ENCODE assay signal across 1 cellular context in genomic region chr7:4738711-4739527, GRCh38.
TF ChIP-seq lines count a peak whose summit lies in the region.

No MANE protein-coding gene starts in this region.

TF ChIP-seq in K562, 482 proteins besides CTCF, POLR2A, EP300 and RAD21 (continued from another document and continues in another):
- TF ChIP-seq SRSF7 (optimal IDR thresholded peaks at IDR 0.05; ENCODE audit: low read depth, low read length) (no peak), ESRRB (CRISPR knock-in tag; IDR thresholded peaks at IDR 0.05; ENCODE audit: borderline replicate concordance) (no peak), PRMT5 (CRISPR knock-in tag; IDR thresholded peaks at IDR 0.05) (no peak), ZNF561 (CRISPR knock-in tag; conservative IDR thresholded peaks at IDR 0.05) (no peak), ILK (tag; IDR thresholded peaks at IDR 0.05; ENCODE audit: borderline replicate concordance, low read depth) (no peak), RB1 (IDR thresholded peaks at IDR 0.05; ENCODE audit: low read depth) (peak; percentile 23; the same call in 1 of the 2 replicates), ZC3H8 (IDR thresholded peaks at IDR 0.05) (no peak), LCOR (CRISPR knock-in tag; IDR thresholded peaks at IDR 0.05) (no peak), ZBTB26 (CRISPR knock-in tag; IDR thresholded peaks at IDR 0.05) (no peak), SNIP1 (IDR thresholded peaks at IDR 0.05; ENCODE audit: low read depth) (no peak), TRIM25 (IDR thresholded peaks at IDR 0.05; ENCODE audit: borderline replicate concordance) (0 out of 2 replicates have a peak, but pooled peaks have one; percentile 13), DACH1 (IDR thresholded peaks at IDR 0.05; ENCODE audit: partially characterized antibody) (no peak), KDM4B (IDR thresholded peaks at IDR 0.05; ENCODE audit: borderline replicate concordance in 2 of 2, low read depth in 1 of 2) (no peak), ZNF282 (CRISPR knock-in tag; IDR thresholded peaks at IDR 0.05) (no peak), ZNF785 (CRISPR knock-in tag; IDR thresholded peaks at IDR 0.05) (no peak), ZNF75A (CRISPR knock-in tag; IDR thresholded peaks at IDR 0.05) (no peak), SIX5 (IDR thresholded peaks at IDR 0.05; ENCODE audit: borderline replicate concordance in 1 of 2, insufficient read depth in 1 of 2, low read depth in 1 of 2, low read length in 2 of 2) (no peak), BCLAF1 (IDR thresholded peaks at IDR 0.05; ENCODE audit: borderline replicate concordance in 1 of 2, control insufficient read depth in 1 of 2, low read depth in 2 of 2, low read length in 1 of 2) (no peak), SMARCB1 (IDR thresholded peaks at IDR 0.05; ENCODE audit: insufficient read length, low read depth) (no peak), ZKSCAN8 (CRISPR knock-in tag; IDR thresholded peaks at IDR 0.05) (no peak), NKRF (IDR thresholded peaks at IDR 0.05; ENCODE audit: borderline replicate concordance) (no peak), LEF1 (IDR thresholded peaks at IDR 0.05) (peak; percentile 73), FOXK1 (CRISPR knock-in tag; IDR thresholded peaks at IDR 0.05; ENCODE audit: borderline replicate concordance) (no peak), ZNF3 (CRISPR knock-in tag; IDR thresholded peaks at IDR 0.05) (no peak), ETV5 (CRISPR knock-in tag; IDR thresholded peaks at IDR 0.05; ENCODE audit: low read depth) (peak; percentile 41; the same call in 1 of the 2 replicates), ZNF449 (CRISPR knock-in tag; IDR thresholded peaks at IDR 0.05) (no peak), ZNF512 (tag; IDR thresholded peaks at IDR 0.05) (no peak), E2F6 (IDR thresholded peaks at IDR 0.05; ENCODE audit: borderline replicate concordance in 1 of 2, extremely low read depth in 1 of 2, insufficient read depth in 1 of 2, insufficient read length in 1 of 2, low read depth in 1 of 2, low read length in 1 of 2, poor library complexity in 1 of 2, severe bottlenecking in 1 of 2) (peak in 1 of 2 experiments; percentile 42), HDAC2 (IDR thresholded peaks at IDR 0.05) (no peak; the same call in none of the 2 replicates), CHD4 (IDR thresholded peaks at IDR 0.05; ENCODE audit: insufficient read depth, insufficient replicate concordance, low read depth, low read length, poor library complexity, severe bottlenecking) (no peak), ZBTB1 (CRISPR knock-in tag; IDR thresholded peaks at IDR 0.05; ENCODE audit: borderline replicate concordance, low read depth) (no peak), C11orf30 (IDR thresholded peaks at IDR 0.05; ENCODE audit: low read depth) (peak; percentile 91), EGR1 (conservative IDR thresholded peaks at IDR 0.05) (peak; percentile 66), TFAM (CRISPR knock-in tag; conservative IDR thresholded peaks at IDR 0.05) (no peak), TOE1 (IDR thresholded peaks at IDR 0.05; ENCODE audit: borderline replicate concordance) (0 out of 2 replicates have a peak, but pooled peaks have one; percentile 49), TOE1 (CRISPR knock-in tag; IDR thresholded peaks at IDR 0.05; ENCODE audit: borderline replicate concordance, low read depth) (no peak), ZNF707 (CRISPR knock-in tag; conservative IDR thresholded peaks at IDR 0.05) (no peak), EZH2 (IDR thresholded peaks at IDR 0.05; ENCODE audit: borderline replicate concordance, low read depth, low read length) (no peak), ZNF766 (CRISPR knock-in tag; conservative IDR thresholded peaks at IDR 0.05) (no peak), PBX2 (CRISPR knock-in tag; IDR thresholded peaks at IDR 0.05; ENCODE audit: low read depth) (no peak), PBX2 (tag; conservative IDR thresholded peaks at IDR 0.05; ENCODE audit: low read depth) (no peak), ZSCAN29 (IDR thresholded peaks at IDR 0.05) (no peak), SAP30 (IDR thresholded peaks at IDR 0.05; ENCODE audit: borderline replicate concordance, insufficient read depth, low read depth, low read length, poor library complexity, severe bottlenecking) (peak; percentile 3), PKNOX1 (IDR thresholded peaks at IDR 0.05) (no peak), NELFE (IDR thresholded peaks at IDR 0.05; ENCODE audit: insufficient read depth, insufficient read length) (no peak), ETV1 (tag; conservative IDR thresholded peaks at IDR 0.05; ENCODE audit: low read depth) (peak; percentile 64), PPARD (CRISPR knock-in tag; IDR thresholded peaks at IDR 0.05) (no peak), PML (IDR thresholded peaks at IDR 0.05; ENCODE audit: low read length) (peak; percentile 55; the same call in 1 of the 2 replicates), TCFL5 (CRISPR knock-in tag; conservative IDR thresholded peaks at IDR 0.05) (no peak), MCM5 (IDR thresholded peaks at IDR 0.05; ENCODE audit: low read depth) (no peak), SMAD4 (CRISPR knock-in tag; conservative IDR thresholded peaks at IDR 0.05) (0 out of 2 replicates have a peak, but pooled peaks have one; percentile 14), ZNF165 (CRISPR knock-in tag; IDR thresholded peaks at IDR 0.05; ENCODE audit: borderline replicate concordance) (no peak), POLR2G (IDR thresholded peaks at IDR 0.05; ENCODE audit: low read depth, low read length) (peak; percentile 54), ZNF431 (CRISPR knock-in tag; IDR thresholded peaks at IDR 0.05) (no peak), HDAC8 (tag; IDR thresholded peaks at IDR 0.05) (no peak), STAT5A (IDR thresholded peaks at IDR 0.05; ENCODE audit: borderline replicate concordance, low read length) (no peak; the same call in 1 of the 2 replicates), COPS2 (conservative IDR thresholded peaks at IDR 0.05) (no peak), POLR3G (IDR thresholded peaks at IDR 0.05; ENCODE audit: extremely low read depth, insufficient read length, insufficient replicate concordance) (no peak)
